ENCODE assay signal across 18 cellular contexts in genomic region chr5:99248066-99248465, GRCh38.
"Had no signal": no experiment of that assay in that cellular context is flagged by ENCODE, and none has a peak within 500 bp of the region (broad histone marks: within the 10 kb centered on the region; RNA-seq: fewer than 3 reads in every experiment).

No MANE protein-coding gene starts in this region.

- H3K27me3 ChIP-seq: gastrocnemius medialis, heart left ventricle, tibial artery had no signal

- H3K9me3 ChIP-seq: gastrocnemius medialis, tibial artery had no signal

- H3K27ac ChIP-seq: gastrocnemius medialis, heart left ventricle, tibial artery, VCaP had no signal

- ATAC-seq: activated naive CD8-positive, alpha-beta T cell treated with anti-CD3 and anti-CD28 coated beads, Interleukin-2, amount 50 U/mL, for 24 hours; activated T-helper 17 cell treated with anti-CD3 and anti-CD28 coated beads, Interleukin-2, amount 50 U/mL, for 72 hours; gastrocnemius medialis; heart left ventricle; left colon; naive thymus-derived CD4-positive, alpha-beta T cell; stimulated activated naive B cell treated with anti-CD40 and anti-IgM and Interleukin-4, amounts not matched to agents 10 μg/mL and 1 μg/mL and 100 μg/mL, for 72 hours had no signal

- H3K4me3 ChIP-seq: gastrocnemius medialis, heart left ventricle, lung, tibial artery had no signal

- DNase-seq: activated CD4-positive, alpha-beta T cell treated with anti-CD3 and anti-CD28 coated beads, Interleukin-2, amount 50 U/mL, for 48 hours; activated naive CD4-positive, alpha-beta T cell treated with anti-CD3 and anti-CD28 coated beads for 36 hours; activated naive CD8-positive, alpha-beta T cell treated with anti-CD3 and anti-CD28 coated beads, Interleukin-2, amount 50 U/mL, for 24 hours; aorta; cerebellar nuclear complex; effector memory CD4-positive, alpha-beta T cell; gastrocnemius medialis; heart left ventricle; left colon; naive thymus-derived CD4-positive, alpha-beta T cell; occipital lobe; stimulated activated CD4-positive, alpha-beta T cell treated with anti-CD3 and anti-CD28 coated beads, Interleukin-4, amount 100 ng/mL, for 1 hour; stimulated activated naive B cell treated with anti-CD40 and anti-IgM and Interleukin-4, amounts not matched to agents 10 μg/mL and 1 μg/mL and 100 μg/mL, for 72 hours; tibial artery had no signal

- H3K27ac Mint-ChIP-seq: activated naive CD4-positive, alpha-beta T cell treated with anti-CD3 and anti-CD28 coated beads for 36 hours; activated naive CD8-positive, alpha-beta T cell treated with anti-CD3 and anti-CD28 coated beads, Interleukin-2, amount 50 U/mL, for 24 hours; activated T-helper 17 cell treated with anti-CD3 and anti-CD28 coated beads, Interleukin-2, amount 50 U/mL, for 72 hours; dendritic cell treated with granulocyte-macrophage colony-stimulating factor and Interleukin-4, amounts not matched to agents 40 ng/mL and 50 ng/mL, for 4 days; naive thymus-derived CD4-positive, alpha-beta T cell; stimulated activated naive B cell treated with anti-CD40 and anti-IgM and Interleukin-4, amounts not matched to agents 10 μg/mL and 1 μg/mL and 100 μg/mL, for 72 hours had no signal

- H3K9me3 Mint-ChIP-seq: activated T-helper 17 cell treated with anti-CD3 and anti-CD28 coated beads, Interleukin-2, amount 50 U/mL, for 72 hours had no signal

- H3K4me3 Mint-ChIP-seq: activated naive CD4-positive, alpha-beta T cell treated with anti-CD3 and anti-CD28 coated beads for 36 hours; activated naive CD8-positive, alpha-beta T cell treated with anti-CD3 and anti-CD28 coated beads, Interleukin-2, amount 50 U/mL, for 24 hours; activated T-helper 17 cell treated with anti-CD3 and anti-CD28 coated beads, Interleukin-2, amount 50 U/mL, for 72 hours; dendritic cell treated with granulocyte-macrophage colony-stimulating factor and Interleukin-4, amounts not matched to agents 40 ng/mL and 50 ng/mL, for 4 days; naive thymus-derived CD4-positive, alpha-beta T cell; stimulated activated naive B cell treated with anti-CD40 and anti-IgM and Interleukin-4, amounts not matched to agents 10 μg/mL and 1 μg/mL and 100 μg/mL, for 72 hours had no signal

- H3K36me3 ChIP-seq: gastrocnemius medialis, heart left ventricle, tibial artery had no signal

- H3K36me3 Mint-ChIP-seq: naive thymus-derived CD4-positive, alpha-beta T cell; stimulated activated naive B cell treated with anti-CD40 and anti-IgM and Interleukin-4, amounts not matched to agents 10 μg/mL and 1 μg/mL and 100 μg/mL, for 72 hours had no signal

- H3K4me1 Mint-ChIP-seq: activated naive CD8-positive, alpha-beta T cell treated with anti-CD3 and anti-CD28 coated beads, Interleukin-2, amount 50 U/mL, for 24 hours; activated T-helper 17 cell treated with anti-CD3 and anti-CD28 coated beads, Interleukin-2, amount 50 U/mL, for 72 hours; naive thymus-derived CD4-positive, alpha-beta T cell; stimulated activated naive B cell treated with anti-CD40 and anti-IgM and Interleukin-4, amounts not matched to agents 10 μg/mL and 1 μg/mL and 100 μg/mL, for 72 hours had no signal

- H3K4me1 ChIP-seq: gastrocnemius medialis, heart left ventricle, tibial artery had no signal

- H3K27me3 Mint-ChIP-seq: activated naive CD8-positive, alpha-beta T cell treated with anti-CD3 and anti-CD28 coated beads, Interleukin-2, amount 50 U/mL, for 24 hours; activated T-helper 17 cell treated with anti-CD3 and anti-CD28 coated beads, Interleukin-2, amount 50 U/mL, for 72 hours; naive thymus-derived CD4-positive, alpha-beta T cell; stimulated activated naive B cell treated with anti-CD40 and anti-IgM and Interleukin-4, amounts not matched to agents 10 μg/mL and 1 μg/mL and 100 μg/mL, for 72 hours had no signal
